ENCODE assay signal across 22 cellular contexts in the genomic region with DNA sequence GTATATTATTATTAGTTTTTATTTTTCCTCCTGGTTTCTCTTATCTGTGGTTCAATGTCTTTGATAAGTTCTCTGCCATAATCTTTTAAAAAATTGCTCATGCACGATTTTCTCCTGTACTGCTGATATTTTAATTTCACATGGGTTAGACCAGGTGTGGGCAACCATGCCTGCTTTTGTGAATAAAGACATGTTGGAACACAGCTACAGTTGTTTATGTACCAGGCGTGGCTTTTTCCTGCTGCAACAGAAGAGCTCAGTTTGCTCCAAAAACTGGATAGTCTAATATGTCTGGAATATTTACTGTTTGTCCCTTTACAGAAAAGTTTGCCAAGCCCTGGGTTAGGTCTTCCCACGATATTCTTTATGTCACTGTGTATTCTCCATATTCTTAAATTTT.
"Had no signal": no experiment of that assay in that cellular context is flagged by ENCODE, and none has a peak within 500 bp of the region (broad histone marks: within the 10 kb centered on the region; RNA-seq: fewer than 3 reads in every experiment).

No MANE protein-coding gene starts in this region.

- H3K27me3 ChIP-seq: cardiac muscle cell, neural progenitor cell, tibial artery had no signal

- H2AFZ ChIP-seq: neural progenitor cell had no signal

- H3K9me3 ChIP-seq: tibial artery had no signal

- ATAC-seq: activated CD4-positive, alpha-beta T cell treated with anti-CD3 and anti-CD28 coated beads for 36 hours; activated T-cell treated with anti-CD3 and anti-CD28 coated beads, Interleukin-2, amount 50 U/mL, for 72 hours; left lobe of liver; naive thymus-derived CD8-positive, alpha-beta T cell had no signal

- H3K36me3 ChIP-seq: cardiac muscle cell, neural progenitor cell, tibial artery had no signal

- H3K4me1 ChIP-seq: neural progenitor cell, tibial artery had no signal

- H3K27ac ChIP-seq: cardiac muscle cell, neural progenitor cell, tibial artery had no signal

- H3K4me3 ChIP-seq: cardiac muscle cell, lung, neural progenitor cell, tibial artery had no signal

- DNase-seq: activated B cell treated with CpG ODN at 0.5 μM for 24 hours; activated CD4-positive, alpha-beta T cell treated with anti-CD3 and anti-CD28 coated beads for 36 hours; activated CD4-positive, alpha-beta T cell treated with anti-CD3 and anti-CD28 coated beads, Interleukin-2, amount 50 U/mL, for 48 hours; activated effector memory CD4-positive, alpha-beta T cell treated with Interleukin-2 at 50 U/mL for 16 hours; activated naive CD4-positive, alpha-beta T cell treated with anti-CD3 and anti-CD28 coated beads for 36 hours; activated naive CD8-positive, alpha-beta T cell treated with anti-CD3 and anti-CD28 coated beads, Interleukin-2, amount 10 ng/mL, durations not matched to agents 7 days and 5 days; activated T-cell treated with anti-CD3 and anti-CD28 coated beads, Interleukin-2, amount 50 U/mL, for 72 hours; amniotic stem cell; cortex of kidney; endodermal cell; foreskin melanocyte; naive thymus-derived CD8-positive, alpha-beta T cell; posterior cingulate gyrus; retina; stimulated activated CD4-positive, alpha-beta T cell treated with anti-CD3 and anti-CD28 coated beads, Interleukin-4, amount 100 ng/mL, for 24 hours; stimulated activated naive CD4-positive, alpha-beta T cell treated with Interleukin-2 at 50 U/mL for 16 hours; substantia nigra; tibial artery had no signal

- H3K4me2 ChIP-seq: neural progenitor cell had no signal
